24 cellular contexts compared by ENCODE assay signal in the genomic region with DNA sequence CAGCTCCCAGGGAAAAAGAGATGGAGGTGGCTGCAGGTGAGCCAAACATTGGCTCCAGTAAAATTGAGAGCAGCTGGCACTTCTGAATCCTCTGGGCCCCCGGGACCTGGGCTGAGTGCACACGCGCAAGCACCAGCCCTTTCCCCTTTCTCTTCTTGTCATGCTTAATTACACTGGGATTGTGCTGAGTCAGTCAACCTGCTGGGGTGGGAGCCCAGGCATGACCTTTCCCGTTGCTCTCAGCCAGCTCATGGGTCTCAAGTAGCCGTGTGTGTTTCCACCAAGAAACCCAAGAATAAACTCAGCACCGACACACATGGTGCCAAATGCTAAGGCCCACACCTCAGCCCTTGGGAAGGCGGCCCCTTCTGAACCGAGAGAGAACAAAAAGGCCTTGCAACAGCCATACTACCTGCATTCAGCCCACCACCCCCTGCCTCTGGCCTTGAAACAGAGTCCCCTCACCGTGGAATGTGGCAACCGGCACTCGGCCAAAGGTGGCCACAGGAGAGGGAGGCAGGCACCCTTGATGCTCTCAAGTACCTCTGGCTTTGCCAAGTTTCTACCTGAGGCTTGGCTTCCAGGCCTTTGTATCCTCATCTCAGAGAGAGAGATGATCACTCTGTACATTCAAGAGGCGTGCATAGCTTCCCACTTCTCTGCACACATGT. TPM values are rescaled to one million over a fixed set of nuclear protein-coding genes. Genes with fewer than 3 reads are reported as not detected.
DNase-seq lines count a peak whose midpoint lies in the region; ATAC-seq and TF ChIP-seq lines count a peak whose summit lies in the region.
"Had no signal": no experiment of that assay in that cellular context is flagged by ENCODE, and none has a peak within 500 bp of the region (broad histone marks: within the 10 kb centered on the region; RNA-seq: fewer than 3 reads in every experiment).

No MANE protein-coding gene starts in this region.

- TF ChIP-seq CTCF in VCaP (conservative IDR thresholded peaks at IDR 0.05): no peak

- H2BK5ac ChIP-seq in neuronal stem cell (ENCODE audit: low read length): no peak overlapping the region

- no peak overlapping the region for H4K8ac ChIP-seq in neuronal stem cell (ENCODE audit: low read depth, low read length)

- no peak overlapping the region for H2BK15ac ChIP-seq in neuronal stem cell (ENCODE audit: low read length)

- no peaks in the 10 kb centered on the region for H3K9me3 ChIP-seq in neuronal stem cell (replicated peaks in 1 of 2; ENCODE audit: control insufficient read depth in 2 of 2, insufficient read depth in 1 of 2, low read depth in 1 of 2, low read length in 2 of 2)
- H3K9me3 ChIP-seq in T-helper 17 cell (ENCODE audit: control insufficient read depth, low read length, poor library complexity, severe bottlenecking): no peaks in the 10 kb centered on the region
- H3K9me3 ChIP-seq: esophagus squamous epithelium, thoracic aorta had no signal

- peak overlapping the region; percentile 27 for H3K4me2 ChIP-seq in neuronal stem cell (ENCODE audit: insufficient read depth, low read length, poor library complexity, severe bottlenecking)

- H3K36me3 Mint-ChIP-seq in T-helper 17 cell (ENCODE audit: low read depth): no peaks in the 10 kb centered on the region
- H3K36me3 Mint-ChIP-seq: activated naive CD8-positive, alpha-beta T cell; CD4-positive, alpha-beta memory T cell; naive B cell; stimulated activated naive B cell treated with anti-CD40 and anti-IgM and Interleukin-4, amounts not matched to agents 10 μg/mL and 1 μg/mL and 100 μg/mL, for 72 hours had no signal

- peak overlapping the region; percentile 17 for H3K18ac ChIP-seq in neuronal stem cell (ENCODE audit: low read length)

- H3K14ac ChIP-seq in neuronal stem cell (ENCODE audit: low read length): no peak overlapping the region

- H3K4ac ChIP-seq in neuronal stem cell (ENCODE audit: low read length): no peak overlapping the region

- no peaks in the 10 kb centered on the region for H3K27me3 ChIP-seq in neuronal stem cell (ENCODE audit: control insufficient read depth in 3 of 3, insufficient read depth in 3 of 3, low read depth in 1 of 3, low read length in 3 of 3)
- H3K27me3 ChIP-seq: esophagus squamous epithelium had no signal

- no peak overlapping the region for H4K91ac ChIP-seq in neuronal stem cell (ENCODE audit: low read depth, low read length, poor library complexity)

- no peaks in the 10 kb centered on the region for H3K79me1 ChIP-seq in neuronal stem cell (ENCODE audit: low read depth, low read length)

- H3K27me3 Mint-ChIP-seq in T-helper 17 cell: no peaks in the 10 kb centered on the region
- H3K27me3 Mint-ChIP-seq: activated naive CD8-positive, alpha-beta T cell; naive B cell; stimulated activated naive B cell treated with anti-CD40 and anti-IgM and Interleukin-4, amounts not matched to agents 10 μg/mL and 1 μg/mL and 100 μg/mL, for 72 hours had no signal

- H2AK5ac ChIP-seq in neuronal stem cell (ENCODE audit: low read depth, low read length): peak overlapping the region; percentile 33

- WGBS in neuronal stem cell (ENCODE audit: extremely low coverage in 2 of 2, insufficient read length in 2 of 2, insufficient replicate concordance in 1 of 2), 2 donors: no CpG with 5 or more reads among the region's 12 CpGs

- peak overlapping the region; percentile 17 for H2AFZ ChIP-seq in neuronal stem cell (ENCODE audit: low read length)

- no peaks in the 10 kb centered on the region for H3K36me3 ChIP-seq in neuronal stem cell (replicated peaks in 1 of 2; ENCODE audit: control insufficient read depth in 2 of 2, insufficient read depth in 2 of 2, low read length in 2 of 2)
- H3K36me3 ChIP-seq: esophagus squamous epithelium, thoracic aorta had no signal

- ATAC-seq in T-helper 17 cell (no peak), HG03460 (IDR thresholded peaks at IDR 0.05; ENCODE audit: unreplicated experiment) (no peak)
- ATAC-seq: effector memory CD8-positive, alpha-beta T cell; left colon; stimulated activated naive B cell treated with anti-CD40 and anti-IgM and Interleukin-4, amounts not matched to agents 10 μg/mL and 1 μg/mL and 100 μg/mL, for 72 hours had no signal

- DNase-seq in DMS 273 (lab: John Stamatoyannopoulos, UW; ENCODE audit: unreplicated experiment) (peak; percentile 61), NCI-H187 (lab: John Stamatoyannopoulos, UW) (peak; percentile 78 to 84), neuronal stem cell (ENCODE audit: low spot score) (peak; percentile 36), HCEC 1CT (no peak), T-helper 17 cell (no peak), putamen (ENCODE audit: low spot score) (no peak)
- DNase-seq: activated CD4-positive, CD25-positive, alpha-beta regulatory T cell treated with anti-CD3 and anti-CD28 coated beads, Interleukin-2, amount 50 U/mL, for 72 hours; CD4-positive, alpha-beta memory T cell; cerebellar nuclear complex; effector memory CD8-positive, alpha-beta T cell; EL; esophagus squamous epithelium; left colon; mesendoderm; naive B cell; Right ventricle myocardium superior; stimulated activated CD4-positive, alpha-beta T cell treated with anti-CD3 and anti-CD28 coated beads, Interleukin-2, amount 100 ng/mL, for 24 hours; stimulated activated naive B cell treated with anti-CD40 and anti-IgM and Interleukin-4, amounts not matched to agents 10 μg/mL and 1 μg/mL and 100 μg/mL, for 72 hours; SW 1271 had no signal

- peaks cover 0 to 10% of the 10 kb centered on the region in 2 donors for H3K4me1 ChIP-seq in neuronal stem cell (ENCODE audit: control insufficient read depth in 2 of 2, insufficient read depth in 1 of 2, low read depth in 1 of 2, low read length in 2 of 2)

- no peak overlapping the region for H3K23ac ChIP-seq in neuronal stem cell (ENCODE audit: low read depth, low read length, poor library complexity)

- no peak overlapping the region for H2BK120ac ChIP-seq in neuronal stem cell (ENCODE audit: low read depth, low read length)

- no peak overlapping the region for H3K4me3 ChIP-seq in neuronal stem cell (ENCODE audit: low read length in 2 of 2)
- H3K4me3 ChIP-seq: esophagus squamous epithelium, thoracic aorta had no signal

- no peaks in the 10 kb centered on the region for H3K4me1 Mint-ChIP-seq in T-helper 17 cell
- H3K4me1 Mint-ChIP-seq: CD4-positive, alpha-beta memory T cell; naive B cell; stimulated activated naive B cell treated with anti-CD40 and anti-IgM and Interleukin-4, amounts not matched to agents 10 μg/mL and 1 μg/mL and 100 μg/mL, for 72 hours had no signal

- H3K9ac ChIP-seq in neuronal stem cell (ENCODE audit: low read depth, low read length, poor library complexity): no peak overlapping the region

- no peak overlapping the region for H2BK12ac ChIP-seq in neuronal stem cell (ENCODE audit: low read length)

- H3K4me3 Mint-ChIP-seq in T-helper 17 cell: no peak overlapping the region
- H3K4me3 Mint-ChIP-seq: activated naive CD8-positive, alpha-beta T cell; CD4-positive, alpha-beta memory T cell; effector memory CD8-positive, alpha-beta T cell; naive B cell; stimulated activated naive B cell treated with anti-CD40 and anti-IgM and Interleukin-4, amounts not matched to agents 10 μg/mL and 1 μg/mL and 100 μg/mL, for 72 hours had no signal

- H3K27ac ChIP-seq in VCaP (peak overlapping the region; percentile 9; the same call in 1 of the 2 replicates), neuronal stem cell (replicated peaks; ENCODE audit: low read length) (no peak overlapping the region)
- H3K27ac ChIP-seq: esophagus squamous epithelium, HL-60, thoracic aorta had no signal

- no peak overlapping the region for H3K27ac Mint-ChIP-seq in T-helper 17 cell
- H3K27ac Mint-ChIP-seq: activated naive CD8-positive, alpha-beta T cell; CD4-positive, alpha-beta memory T cell; effector memory CD8-positive, alpha-beta T cell; stimulated activated naive B cell treated with anti-CD40 and anti-IgM and Interleukin-4, amounts not matched to agents 10 μg/mL and 1 μg/mL and 100 μg/mL, for 72 hours had no signal

RNA-seq across cellular contexts. Expression of a gene that starts 28.1 kb away (rescaled TPM):
- 0.53 TPM for polyA plus RNA-seq in neuronal stem cell (2013, experiment 1 of 2)
- 0.61 TPM for polyA plus RNA-seq in neuronal stem cell (2013, experiment 2 of 2)
- total RNA-seq in T-helper 17 cell: not detected
- total RNA-seq: CD4-positive, alpha-beta memory T cell had no signal
- polyA plus RNA-seq: CD4-positive, alpha-beta memory T cell had no signal

Comparison
In these comparisons a context has a peak if more than half of its experiments do, and no peak if none do; other contexts are left out.
1. DNase-seq: peak in DMS 273 (single experiment), NCI-H187 (2 of 2) and neuronal stem cell (single experiment); none in HCEC 1CT (single experiment), T-helper 17 cell (0 of 3) and putamen (single experiment).